In the genomic region with DNA sequence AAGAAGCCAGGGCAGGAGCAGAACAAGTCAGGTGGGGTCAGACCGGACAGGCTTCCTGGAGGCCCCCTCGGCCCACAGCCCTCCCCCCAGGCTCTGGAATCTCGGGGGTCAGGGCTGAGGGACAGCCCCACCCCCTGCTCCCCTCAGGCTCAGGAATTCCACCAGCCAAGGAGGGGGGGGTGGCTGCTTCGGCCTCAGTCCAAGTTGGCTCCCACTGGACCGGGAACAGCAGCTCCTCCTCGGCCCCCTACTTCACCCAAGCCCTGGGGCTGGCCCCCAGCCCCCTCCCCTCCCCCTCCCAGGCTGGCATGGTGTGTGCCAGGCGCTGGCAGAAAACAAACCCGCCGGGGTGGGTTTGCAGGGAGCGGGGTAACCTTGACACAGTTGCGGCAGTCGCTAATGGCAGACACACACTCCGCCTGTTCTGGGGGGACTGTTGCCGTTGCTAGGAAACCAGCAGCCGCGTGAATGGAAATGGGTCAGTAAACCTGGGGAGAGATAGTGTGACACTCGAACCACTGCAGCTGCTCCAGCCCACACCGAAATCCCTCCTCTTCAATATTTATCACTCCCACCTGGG, we compare ENCODE assay signal across 1 cellular context.
A peak's percentile ranks its signal among the peaks of the same experiment; 100 is the strongest.
TF ChIP-seq lines count a peak whose summit lies in the region.

No MANE protein-coding gene starts in this region.

TF ChIP-seq in HEK293, 187 proteins besides CTCF, POLR2A, EP300 and RAD21 (continued from another document):
- TF ChIP-seq ZNF18 (tag by site-specific recombination; IDR thresholded peaks at IDR 0.05): no peak
- 0 out of 2 replicates have a peak, but pooled peaks have one; percentile 13 for TF ChIP-seq GLIS1 (tag by site-specific recombination; IDR thresholded peaks at IDR 0.05)
- TF ChIP-seq KLF16 (tag by site-specific recombination; IDR thresholded peaks at IDR 0.05): no peak
- peak; percentile 57; the same call in 1 of the 2 replicates for TF ChIP-seq EGR2 (tag by site-specific recombination; IDR thresholded peaks at IDR 0.05; ENCODE audit: low read depth)
- TF ChIP-seq KLF17 (tag by site-specific recombination; IDR thresholded peaks at IDR 0.05): no peak
- no peak for TF ChIP-seq ZNF670 (tag by site-specific recombination; IDR thresholded peaks at IDR 0.05; ENCODE audit: low read depth)
- TF ChIP-seq HOXA7 (CRISPR knock-in tag; IDR thresholded peaks at IDR 0.05; ENCODE audit: borderline replicate concordance): no peak
- 0 out of 2 replicates have a peak, but pooled peaks have one; percentile 5 for TF ChIP-seq PATZ1 (tag by site-specific recombination; IDR thresholded peaks at IDR 0.05)
- TF ChIP-seq ZNF23 (tag by site-specific recombination; IDR thresholded peaks at IDR 0.05; ENCODE audit: borderline replicate concordance): no peak
- no peak for TF ChIP-seq ZNF549 (tag by site-specific recombination; IDR thresholded peaks at IDR 0.05)
